10 cellular contexts compared by ENCODE assay signal in genomic region chr12:43282106-43282505, GRCh38.
A peak's percentile ranks its signal among the peaks of the same experiment; 100 is the strongest.
DNase-seq lines count a peak whose midpoint lies in the region; ATAC-seq and TF ChIP-seq lines count a peak whose summit lies in the region.
"Had no signal": no experiment of that assay in that cellular context is flagged by ENCODE, and none has a peak within 500 bp of the region (broad histone marks: within the 10 kb centered on the region; RNA-seq: fewer than 3 reads in every experiment).

No MANE protein-coding gene starts in this region.

- no peak overlapping the region for H3K4me2 ChIP-seq in neural cell (ENCODE audit: low read length)

- H2AFZ ChIP-seq in neural cell (ENCODE audit: low read depth, low read length): no peak overlapping the region

- H3K4me1 Mint-ChIP-seq in brain: peaks cover 26% of the 10 kb centered on the region
- no peaks in the 10 kb centered on the region for H3K4me1 Mint-ChIP-seq in activated naive CD4-positive, alpha-beta T cell treated with anti-CD3 and anti-CD28 coated beads for 36 hours (ENCODE audit: low read depth)

- DNase-seq in EL (peak; percentile 40), NB4 (ENCODE audit: low read depth) (peak; percentile 23), tibial artery (no peak), RPMI8226 (no peak)
- DNase-seq in activated naive CD4-positive, alpha-beta T cell treated with anti-CD3 and anti-CD28 coated beads for 36 hours: no peak
- DNase-seq: activated naive CD4-positive, alpha-beta T cell treated with anti-CD3 and anti-CD28 coated beads, Interleukin-2, amount 50 U/mL, for 16 hours; SHP77 treated with DMSO at 0.1 percent for 48 hours had no signal

- H3K9me3 Mint-ChIP-seq in brain: peaks cover 0 to 1% (median 0%) of the 10 kb centered on the region in 5 experiments
- no peaks in the 10 kb centered on the region for H3K9me3 Mint-ChIP-seq in activated naive CD4-positive, alpha-beta T cell treated with anti-CD3 and anti-CD28 coated beads for 36 hours

- H3K4me3 ChIP-seq in NB4 (ENCODE audit: low read depth, low read length) (no peak overlapping the region), neural cell (ENCODE audit: low read length) (no peak overlapping the region), tibial artery (no peak overlapping the region)

- H3K27me3 ChIP-seq in neural cell (ENCODE audit: insufficient read depth, low read depth, low read length) (no peaks in the 10 kb centered on the region), tibial artery (no peaks in the 10 kb centered on the region)

- no peak for TF ChIP-seq CTCF in NB4 (IDR thresholded peaks at IDR 0.05; ENCODE audit: low read depth, low read length)
- peak; percentile 72 to 78 for TF ChIP-seq CTCF in brain (conservative IDR thresholded peaks at IDR 0.05)
- TF ChIP-seq CTCF in neural cell (IDR thresholded peaks at IDR 0.05; ENCODE audit: poor library complexity, severe bottlenecking): peak; percentile 78
- TF ChIP-seq CTCF in tibial artery (IDR thresholded peaks at IDR 0.05): peak in 1 of 2 experiments; percentile 8

- no peak overlapping the region for H3K4me3 Mint-ChIP-seq in brain
- no peak overlapping the region for H3K4me3 Mint-ChIP-seq in activated naive CD4-positive, alpha-beta T cell treated with anti-CD3 and anti-CD28 coated beads for 36 hours

- no peak for ATAC-seq in HG03039 (IDR thresholded peaks at IDR 0.05; ENCODE audit: unreplicated experiment)

- H3K79me2 ChIP-seq in neural cell (replicated peaks; ENCODE audit: insufficient read depth, low read length): no peaks in the 10 kb centered on the region

- H3K27ac Mint-ChIP-seq in brain: no peak overlapping the region
- H3K27ac Mint-ChIP-seq in activated naive CD4-positive, alpha-beta T cell treated with anti-CD3 and anti-CD28 coated beads for 36 hours: no peak overlapping the region

- H3K36me3 ChIP-seq in neural cell (ENCODE audit: insufficient read depth, low read length) (no peaks in the 10 kb centered on the region), tibial artery (no peaks in the 10 kb centered on the region)

- intact Hi-C loops in activated naive CD4-positive, alpha-beta T cell treated with anti-CD3 and anti-CD28 coated beads for 36 hours (cut with micrococcal nuclease): loop anchor here (5.0 kb wide), 1 partner anchor 800 kb away; no protein-coding TSS in a partner anchor
- intact Hi-C loops in tibial artery (cut with DNase I; ENCODE audit: low total_unique reads): no loop called here

- H3K9me3 ChIP-seq in neural cell (ENCODE audit: low read length) (no peaks in the 10 kb centered on the region), tibial artery (no peaks in the 10 kb centered on the region)

- CTCF ChIA-PET in activated naive CD4-positive, alpha-beta T cell treated with anti-CD3 and anti-CD28 coated beads for 36 hours (lab: Charles Lee): interaction anchor here (0.6 kb wide), 1 partner anchor 898 kb away, joined by 3 read pairs; no protein-coding TSS in a partner anchor

- no peaks in the 10 kb centered on the region for H4K20me1 ChIP-seq in neural cell (ENCODE audit: insufficient read depth)

- no peak overlapping the region for H3K27ac ChIP-seq in neural cell (ENCODE audit: low read length)
- H3K27ac ChIP-seq in tibial artery: no peak overlapping the region

- TF ChIP-seq EP300 in neural cell (conservative IDR thresholded peaks at IDR 0.05; ENCODE audit: poor library complexity, severe bottlenecking): no peak

- no peak overlapping the region for H3K9ac ChIP-seq in neural cell (ENCODE audit: low read length)

- H3F3A ChIP-seq in neural cell (ENCODE audit: insufficient read depth, low read length, poor library complexity, severe bottlenecking): no peaks in the 10 kb centered on the region

- H3K4me1 ChIP-seq in tibial artery: no peaks in the 10 kb centered on the region

- H3K9me2 ChIP-seq in neural cell (ENCODE audit: insufficient read depth, low read length): no peaks in the 10 kb centered on the region

- H3K27me3 Mint-ChIP-seq in brain: no peaks in the 10 kb centered on the region
- no peaks in the 10 kb centered on the region for H3K27me3 Mint-ChIP-seq in activated naive CD4-positive, alpha-beta T cell treated with anti-CD3 and anti-CD28 coated beads for 36 hours (ENCODE audit: low read depth)

- TF ChIP-seq POLR2A in NB4 (IDR thresholded peaks at IDR 0.05; ENCODE audit: extremely low read depth, insufficient read length): no peak

- H3K36me3 Mint-ChIP-seq in brain: no peaks in the 10 kb centered on the region
- no peaks in the 10 kb centered on the region for H3K36me3 Mint-ChIP-seq in activated naive CD4-positive, alpha-beta T cell treated with anti-CD3 and anti-CD28 coated beads for 36 hours (ENCODE audit: low read depth)

- peak; percentile 90 for TF ChIP-seq RAD21 in neural cell (conservative IDR thresholded peaks at IDR 0.05)

TF ChIP-seq in neural cell, 6 proteins besides CTCF, POLR2A, EP300 and RAD21:
- TF ChIP-seq, protein P1, sequence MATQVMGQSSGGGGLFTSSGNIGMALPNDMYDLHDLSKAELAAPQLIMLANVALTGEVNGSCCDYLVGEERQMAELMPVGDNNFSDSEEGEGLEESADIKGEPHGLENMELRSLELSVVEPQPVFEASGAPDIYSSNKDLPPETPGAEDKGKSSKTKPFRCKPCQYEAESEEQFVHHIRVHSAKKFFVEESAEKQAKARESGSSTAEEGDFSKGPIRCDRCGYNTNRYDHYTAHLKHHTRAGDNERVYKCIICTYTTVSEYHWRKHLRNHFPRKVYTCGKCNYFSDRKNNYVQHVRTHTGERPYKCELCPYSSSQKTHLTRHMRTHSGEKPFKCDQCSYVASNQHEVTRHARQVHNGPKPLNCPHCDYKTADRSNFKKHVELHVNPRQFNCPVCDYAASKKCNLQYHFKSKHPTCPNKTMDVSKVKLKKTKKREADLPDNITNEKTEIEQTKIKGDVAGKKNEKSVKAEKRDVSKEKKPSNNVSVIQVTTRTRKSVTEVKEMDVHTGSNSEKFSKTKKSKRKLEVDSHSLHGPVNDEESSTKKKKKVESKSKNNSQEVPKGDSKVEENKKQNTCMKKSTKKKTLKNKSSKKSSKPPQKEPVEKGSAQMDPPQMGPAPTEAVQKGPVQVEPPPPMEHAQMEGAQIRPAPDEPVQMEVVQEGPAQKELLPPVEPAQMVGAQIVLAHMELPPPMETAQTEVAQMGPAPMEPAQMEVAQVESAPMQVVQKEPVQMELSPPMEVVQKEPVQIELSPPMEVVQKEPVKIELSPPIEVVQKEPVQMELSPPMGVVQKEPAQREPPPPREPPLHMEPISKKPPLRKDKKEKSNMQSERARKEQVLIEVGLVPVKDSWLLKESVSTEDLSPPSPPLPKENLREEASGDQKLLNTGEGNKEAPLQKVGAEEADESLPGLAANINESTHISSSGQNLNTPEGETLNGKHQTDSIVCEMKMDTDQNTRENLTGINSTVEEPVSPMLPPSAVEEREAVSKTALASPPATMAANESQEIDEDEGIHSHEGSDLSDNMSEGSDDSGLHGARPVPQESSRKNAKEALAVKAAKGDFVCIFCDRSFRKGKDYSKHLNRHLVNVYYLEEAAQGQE (IDR thresholded peaks at IDR 0.05; ENCODE audit: borderline replicate concordance): no peak
- TF ChIP-seq SMC3 (conservative IDR thresholded peaks at IDR 0.05; ENCODE audit: poor library complexity): peak; percentile 87
TF ChIP-seq in neural cell: peak in this region for 1.

Comparison
In these comparisons a context has a peak if more than half of its experiments do, and no peak if none do; other contexts are left out.
1. DNase-seq: peak in EL (single experiment) and NB4 (single experiment); none in activated naive CD4-positive, alpha-beta T cell treated with anti-CD3 and anti-CD28 coated beads for 36 hours (single experiment), tibial artery (0 of 2) and RPMI8226 (single experiment).